Comparison of ENCODE assay signal across 11 cellular contexts in genomic region chr20:53764416-53764800, GRCh38.
A peak's percentile ranks its signal among the peaks of the same experiment; 100 is the strongest.
DNase-seq lines count a peak whose midpoint lies in the region; ATAC-seq and TF ChIP-seq lines count a peak whose summit lies in the region.
"Had no signal": no experiment of that assay in that cellular context is flagged by ENCODE, and none has a peak within 500 bp of the region (broad histone marks: within the 10 kb centered on the region; RNA-seq: fewer than 3 reads in every experiment).

No MANE protein-coding gene starts in this region.

- 20 to 40% methylated on average over 2 of the region's 2 CpGs for WGBS in body of pancreas, 2 donors
- WGBS in stomach, 5 donors = 19 to 42% (median 24%) methylated on average over 2 of the region's 2 CpGs

- no peak for DNase-seq in body of pancreas
- DNase-seq in lower lobe of right lung = no peak
- no peak for DNase-seq in stomach
- DNase-seq in CD4-positive, alpha-beta T cell = no peak
- no peak for DNase-seq in NCI-H345 treated with DMSO at 0.1 percent for 48 hours (lab: John Stamatoyannopoulos, UW; ENCODE audit: unreplicated experiment)
- DNase-seq: activated CD8-positive, alpha-beta T cell treated with anti-CD3 and anti-CD28 coated beads, Interleukin-2, amount 10 ng/mL, durations not matched to agents 7 days and 5 days; activated effector memory CD4-positive, alpha-beta T cell treated with Interleukin-2 at 50 U/mL for 16 hours; esophagus squamous epithelium had no signal

- H2AFZ ChIP-seq in Loucy (ENCODE audit: low read length) = peak overlapping the region; percentile 38; the same call in 1 of the 2 replicates

- TF ChIP-seq POLR2A in body of pancreas (IDR thresholded peaks at IDR 0.05) (no peak), stomach (IDR thresholded peaks at IDR 0.05) (no peak)

- ATAC-seq in body of pancreas = no peak
- ATAC-seq in lower lobe of right lung = no peak
- no peak for ATAC-seq in HG02870 (IDR thresholded peaks at IDR 0.05; ENCODE audit: unreplicated experiment)
- ATAC-seq in CD4-positive, alpha-beta T cell (ENCODE audit: poor library complexity) = no peak
- ATAC-seq: activated CD8-positive, alpha-beta T cell treated with anti-CD3 and anti-CD28 coated beads, Interleukin-2, amount 10 ng/mL, durations not matched to agents 7 days and 5 days; sciatic nerve had no signal

- H3K27me3 ChIP-seq in Loucy (ENCODE audit: insufficient read depth, low read length, poor library complexity, severe bottlenecking) (no peaks in the 10 kb centered on the region), body of pancreas (no peaks in the 10 kb centered on the region), lower lobe of right lung (ENCODE audit: low read depth) (no peaks in the 10 kb centered on the region), stomach (no peaks in the 10 kb centered on the region)
- no peaks in the 10 kb centered on the region for H3K27me3 ChIP-seq in CD4-positive, alpha-beta T cell (ENCODE audit: control insufficient read depth, insufficient read depth, low read length)
- H3K27me3 ChIP-seq: esophagus squamous epithelium had no signal

- no peak overlapping the region for H3K4me3 ChIP-seq in Loucy (ENCODE audit: low read length, poor library complexity, severe bottlenecking)
- no peak overlapping the region for H3K4me3 ChIP-seq in body of pancreas
- H3K4me3 ChIP-seq in lower lobe of right lung = peak overlapping the region; percentile 15
- peak overlapping the region in 1 of 4 donors; percentile 14 for H3K4me3 ChIP-seq in stomach

- no peak for TF ChIP-seq EP300 in stomach (IDR thresholded peaks at IDR 0.05)

- intact Hi-C loops in body of pancreas (cut with DNase I) (no loop called here), lower lobe of right lung (cut with DNase I) (no loop called here), stomach (cut with DNase I; ENCODE audit: low total_unique reads) (no loop called here)
- intact Hi-C loops in CD4-positive, alpha-beta T cell (cut with DNase I, micrococcal nuclease) = no loop called here

- H3K27ac Mint-ChIP-seq in CD4-positive, alpha-beta T cell = no peak overlapping the region
- H3K27ac Mint-ChIP-seq: activated CD8-positive, alpha-beta T cell treated with anti-CD3 and anti-CD28 coated beads, Interleukin-2, amount 10 ng/mL, durations not matched to agents 7 days and 5 days had no signal

- H3K4me3 Mint-ChIP-seq in CD4-positive, alpha-beta T cell = no peak overlapping the region
- H3K4me3 Mint-ChIP-seq: activated CD8-positive, alpha-beta T cell treated with anti-CD3 and anti-CD28 coated beads, Interleukin-2, amount 10 ng/mL, durations not matched to agents 7 days and 5 days had no signal

- no peaks in the 10 kb centered on the region for H4K20me1 ChIP-seq in Loucy (ENCODE audit: insufficient read depth, low read length, poor library complexity, severe bottlenecking)

- H3K9me2 ChIP-seq in Loucy (replicated peaks; ENCODE audit: low read depth, low read length) = no peaks in the 10 kb centered on the region

- H3K27me3 Mint-ChIP-seq in CD4-positive, alpha-beta T cell = no peaks in the 10 kb centered on the region

- no peak overlapping the region for H3K4me2 ChIP-seq in Loucy (ENCODE audit: low read depth, low read length, poor library complexity, severe bottlenecking)

- no peaks in the 10 kb centered on the region for H3F3A ChIP-seq in Loucy (ENCODE audit: low read depth)

- POLR2A ChIA-PET in CD4-positive, alpha-beta T cell (lab: Charles Lee) = interaction anchor here (0.6 kb wide), 1 partner anchor 36 kb away, joined by 3 read pairs; no protein-coding TSS in a partner anchor

- no peaks in the 10 kb centered on the region for H3K79me2 ChIP-seq in Loucy (ENCODE audit: insufficient read depth, low read length)

- no peak overlapping the region for H3K9ac ChIP-seq in Loucy (ENCODE audit: low read depth, low read length, poor library complexity, severe bottlenecking)

- no peaks in the 10 kb centered on the region for H3K36me3 ChIP-seq in Loucy (ENCODE audit: insufficient read depth, low read length)
- no peaks in the 10 kb centered on the region for H3K36me3 ChIP-seq in body of pancreas (replicated peaks in 1 of 2; ENCODE audit: insufficient read depth in 1 of 2, low read depth in 2 of 2)
- no peaks in the 10 kb centered on the region for H3K36me3 ChIP-seq in lower lobe of right lung
- no peaks in the 10 kb centered on the region for H3K36me3 ChIP-seq in stomach
- H3K36me3 ChIP-seq: esophagus squamous epithelium had no signal

- H3K27ac ChIP-seq in body of pancreas (peak overlapping the region; percentile 7 to 78 (median 69)), lower lobe of right lung (no peak overlapping the region), stomach (peak overlapping the region; percentile 44 to 81 (median 72))
- no peak overlapping the region for H3K27ac ChIP-seq in CD4-positive, alpha-beta T cell (ENCODE audit: low read depth, low read length)

- peaks cover 5% of the 10 kb centered on the region for H3K4me1 ChIP-seq in Loucy (ENCODE audit: insufficient read depth, low read length, poor library complexity, severe bottlenecking)
- peaks cover 24% of the 10 kb centered on the region for H3K4me1 ChIP-seq in body of pancreas
- no peaks in the 10 kb centered on the region for H3K4me1 ChIP-seq in lower lobe of right lung
- peaks cover 5 to 24% (median 17%) of the 10 kb centered on the region in 4 donors for H3K4me1 ChIP-seq in stomach

- peaks cover 4% of the 10 kb centered on the region for H3K4me1 Mint-ChIP-seq in CD4-positive, alpha-beta T cell (ENCODE audit: low read depth)

- CTCF ChIA-PET in CD4-positive, alpha-beta T cell (lab: Charles Lee) = interaction anchor here (0.6 kb wide), 1 partner anchor 117 kb away, joined by 3 read pairs; no protein-coding TSS in a partner anchor

- no peaks in the 10 kb centered on the region for H3K9me3 Mint-ChIP-seq in CD4-positive, alpha-beta T cell

- H3K36me3 Mint-ChIP-seq in CD4-positive, alpha-beta T cell (ENCODE audit: low read depth) = no peaks in the 10 kb centered on the region

- H3K9me3 ChIP-seq in Loucy (ENCODE audit: insufficient read depth, low read depth, low read length) (no peaks in the 10 kb centered on the region), body of pancreas (no peaks in the 10 kb centered on the region), lower lobe of right lung (no peaks in the 10 kb centered on the region), stomach (no peaks in the 10 kb centered on the region)
- H3K9me3 ChIP-seq in CD4-positive, alpha-beta T cell (ENCODE audit: control insufficient read depth, low read length) = no peaks in the 10 kb centered on the region
- H3K9me3 ChIP-seq: esophagus squamous epithelium had no signal

- no peak for TF ChIP-seq CTCF in Loucy (conservative IDR thresholded peaks at IDR 0.05; ENCODE audit: low read length)
- TF ChIP-seq CTCF in body of pancreas (IDR thresholded peaks at IDR 0.05) = no peak
- no peak for TF ChIP-seq CTCF in lower lobe of right lung (IDR thresholded peaks at IDR 0.05)
- no peak for TF ChIP-seq CTCF in stomach (IDR thresholded peaks at IDR 0.05)
- TF ChIP-seq CTCF in CD4-positive, alpha-beta T cell (IDR thresholded peaks at IDR 0.05) = no peak

Comparison
In these comparisons a context has a peak if more than half of its experiments do, and no peak if none do; other contexts are left out.
1. H3K27ac ChIP-seq: peak in body of pancreas (4 of 4) and stomach (5 of 5); none in lower lobe of right lung (single experiment) and CD4-positive, alpha-beta T cell (single experiment).